In genomic region chr1:10714337-10715114, GRCh38 we compare ENCODE assay signal across 1 cellular context.
TF ChIP-seq lines count a peak whose summit lies in the region.

No MANE protein-coding gene starts in this region.

TF ChIP-seq in HepG2, 621 proteins besides CTCF, POLR2A, EP300 and RAD21 (continued from another document):
- TF ChIP-seq HMGXB3 (CRISPR knock-in tag; IDR thresholded peaks at IDR 0.05; ENCODE audit: borderline replicate concordance) (no peak), GFI1 (CRISPR knock-in tag; IDR thresholded peaks at IDR 0.05; ENCODE audit: borderline replicate concordance) (no peak), ZNF570 (CRISPR knock-in tag; IDR thresholded peaks at IDR 0.05; ENCODE audit: borderline replicate concordance) (no peak), ZNF326 (CRISPR knock-in tag; IDR thresholded peaks at IDR 0.05; ENCODE audit: borderline replicate concordance) (no peak), ZFP82 (CRISPR knock-in tag; IDR thresholded peaks at IDR 0.05; ENCODE audit: borderline replicate concordance) (no peak), HNRNPUL1 (IDR thresholded peaks at IDR 0.05; ENCODE audit: low read depth, low read length) (no peak), THAP9 (CRISPR knock-in tag; IDR thresholded peaks at IDR 0.05; ENCODE audit: borderline replicate concordance) (no peak), DPF2 (CRISPR knock-in tag; IDR thresholded peaks at IDR 0.05; ENCODE audit: borderline replicate concordance, low read depth) (no peak), SATB2 (CRISPR knock-in tag; IDR thresholded peaks at IDR 0.05) (no peak), RBM39 (IDR thresholded peaks at IDR 0.05; ENCODE audit: low read depth, low read length, poor library complexity, severe bottlenecking) (no peak)
